22 cellular contexts compared by ENCODE assay signal in genomic region chr18:64032312-64032711, GRCh38.
"Had no signal": no experiment of that assay in that cellular context is flagged by ENCODE, and none has a peak within 500 bp of the region (broad histone marks: within the 10 kb centered on the region; RNA-seq: fewer than 3 reads in every experiment).

No MANE protein-coding gene starts in this region.

- H3K36me3 Mint-ChIP-seq: activated naive CD4-positive, alpha-beta T cell treated with anti-CD3 and anti-CD28 coated beads, Interleukin-2, amount 50 U/mL, for 72 hours; brain had no signal

- H3K4me3 Mint-ChIP-seq: activated B cell treated with CpG ODN at 0.5 μM for 24 hours; activated CD4-positive, alpha-beta T cell treated with anti-CD3 and anti-CD28 coated beads, Interleukin-2, amount 10 ng/mL, durations not matched to agents 24 days and 14 days; activated naive CD8-positive, alpha-beta T cell treated with anti-CD3 and anti-CD28 coated beads, Interleukin-2, amount 50 U/mL, for 24 hours; activated T-cell treated with anti-CD3 and anti-CD28 coated beads, Interleukin-2, amount 50 U/mL, for 4 hours; brain; central memory CD8-positive, alpha-beta T cell; T-helper 17 cell had no signal

- H3K27me3 Mint-ChIP-seq: activated B cell treated with CpG ODN at 0.5 μM for 24 hours had no signal

- H3K9me3 Mint-ChIP-seq: activated B cell treated with CpG ODN at 0.5 μM for 24 hours; activated CD4-positive, alpha-beta T cell treated with anti-CD3 and anti-CD28 coated beads, Interleukin-2, amount 10 ng/mL, durations not matched to agents 24 days and 14 days; activated naive CD4-positive, alpha-beta T cell treated with anti-CD3 and anti-CD28 coated beads, Interleukin-2, amount 50 U/mL, for 72 hours; activated naive CD8-positive, alpha-beta T cell treated with anti-CD3 and anti-CD28 coated beads, Interleukin-2, amount 50 U/mL, for 24 hours; activated T-cell treated with anti-CD3 and anti-CD28 coated beads, Interleukin-2, amount 50 U/mL, for 4 hours; central memory CD8-positive, alpha-beta T cell had no signal

- DNase-seq: activated B cell treated with CpG ODN at 0.5 μM for 24 hours; activated CD4-positive, alpha-beta T cell treated with anti-CD3 and anti-CD28 coated beads for 1 hour; activated CD4-positive, alpha-beta T cell treated with anti-CD3 and anti-CD28 coated beads, Interleukin-2, amount 10 ng/mL, durations not matched to agents 24 days and 14 days; activated CD4-positive, alpha-beta T cell treated with anti-CD3 and anti-CD28 coated beads, Interleukin-2, amount 50 U/mL, for 48 hours; activated effector memory CD4-positive, alpha-beta T cell treated with anti-CD3 and anti-CD28 coated beads, Interleukin-2, amount 50 U/mL, for 16 hours; activated naive CD4-positive, alpha-beta T cell treated with Interleukin-2 at 50 U/mL for 16 hours; activated naive CD8-positive, alpha-beta T cell treated with anti-CD3 and anti-CD28 coated beads, Interleukin-2, amount 50 U/mL, for 24 hours; activated T-cell treated with anti-CD3 and anti-CD28 coated beads, Interleukin-2, amount 50 U/mL, for 4 hours; amygdala; KG1; NCI-H1048; NCI-H1694 treated with DMSO at 0.1 percent for 48 hours; NCI-H2029 treated with DMSO at 0.1 percent for 48 hours; NCI-H345; NCI-H510A; PC-3; SHP77 treated with DMSO at 0.1 percent for 48 hours; T-helper 17 cell; T-helper 9 cell had no signal

- ATAC-seq: activated naive CD4-positive, alpha-beta T cell treated with anti-CD3 and anti-CD28 coated beads, Interleukin-2, amount 50 U/mL, for 72 hours; activated naive CD8-positive, alpha-beta T cell treated with anti-CD3 and anti-CD28 coated beads, Interleukin-2, amount 50 U/mL, for 24 hours; activated T-cell treated with anti-CD3 and anti-CD28 coated beads, Interleukin-2, amount 50 U/mL, for 4 hours; PC-3; T-helper 17 cell had no signal

- H3K27ac Mint-ChIP-seq: activated B cell treated with CpG ODN at 0.5 μM for 24 hours; activated CD4-positive, alpha-beta T cell treated with anti-CD3 and anti-CD28 coated beads, Interleukin-2, amount 10 ng/mL, durations not matched to agents 24 days and 14 days; activated naive CD4-positive, alpha-beta T cell treated with anti-CD3 and anti-CD28 coated beads, Interleukin-2, amount 50 U/mL, for 72 hours; activated naive CD8-positive, alpha-beta T cell treated with anti-CD3 and anti-CD28 coated beads, Interleukin-2, amount 50 U/mL, for 24 hours; T-helper 17 cell had no signal

- H3K4me1 Mint-ChIP-seq: activated naive CD8-positive, alpha-beta T cell treated with anti-CD3 and anti-CD28 coated beads, Interleukin-2, amount 50 U/mL, for 24 hours; central memory CD8-positive, alpha-beta T cell; T-helper 17 cell had no signal
